In genomic region chr22:30413001-30413400, GRCh38 we compare ENCODE assay signal across 20 cellular contexts. TPM values are rescaled to one million over a fixed set of nuclear protein-coding genes. Genes with fewer than 3 reads are reported as not detected.
A peak's percentile ranks its signal among the peaks of the same experiment; 100 is the strongest.
DNase-seq lines count a peak whose midpoint lies in the region; ATAC-seq, FAIRE-seq and TF ChIP-seq lines count a peak whose summit lies in the region.
"Had no signal": no experiment of that assay in that cellular context is flagged by ENCODE, and none has a peak within 500 bp of the region (broad histone marks: within the 10 kb centered on the region; RNA-seq: fewer than 3 reads in every experiment).

No MANE protein-coding gene starts in this region.

- DNase-seq in A673 (ENCODE audit: low spot score): peak; percentile 72
- no peak for DNase-seq in CD4-positive, alpha-beta T cell
- no peak for DNase-seq in activated naive CD8-positive, alpha-beta T cell treated with anti-CD3 and anti-CD28 coated beads, Interleukin-2, amount 50 U/mL, for 24 hours
- DNase-seq in keratinocyte (ENCODE audit: low read depth, low spot score): no peak
- DNase-seq in activated effector memory CD4-positive, alpha-beta T cell treated with anti-CD3 and anti-CD28 coated beads, Interleukin-2, amount 50 U/mL, for 16 hours: no peak
- no peak for DNase-seq in GM10266 (ENCODE audit: extremely low spot score)
- no peak for DNase-seq in stimulated activated naive B cell treated with anti-CD40 and anti-IgM and Interleukin-4, amounts not matched to agents 10 μg/mL and 1 μg/mL and 100 μg/mL, for 72 hours
- DNase-seq: activated CD8-positive, alpha-beta memory T cell treated with anti-CD3 and anti-CD28 coated beads, Interleukin-2, amount 50 U/mL, for 48 hours; activated naive CD8-positive, alpha-beta T cell treated with anti-CD3 and anti-CD28 coated beads, Interleukin-2, amount 10 ng/mL, durations not matched to agents 7 days and 5 days; body of pancreas; DMS53; GDM1; left cardiac atrium; NCI-H1436; PC-9; thyroid gland had no signal

- no peak for FAIRE-seq in keratinocyte (lab: Jason Lieb, UNC)
- FAIRE-seq: K562 had no signal

- peaks cover 3% of the 10 kb centered on the region for H3K79me2 ChIP-seq in keratinocyte (ENCODE audit: control insufficient read depth, insufficient read depth, low read length)

- no peak overlapping the region for H3K4me2 ChIP-seq in keratinocyte (ENCODE audit: control insufficient read depth, extremely low read depth, insufficient read depth, low read depth, low read length)
- H3K4me2 ChIP-seq: PC-9 had no signal

- H2AFZ ChIP-seq in keratinocyte (ENCODE audit: control insufficient read depth, low read length): no peak overlapping the region
- H2AFZ ChIP-seq: PC-9 had no signal

- dilution Hi-C loops in keratinocyte (cut with MboI; ENCODE audit: extremely low pct_ligation_motif_present, low sequenced_read_pairs): no loop called here

- H3K36me3 Mint-ChIP-seq in CD4-positive, alpha-beta T cell (ENCODE audit: low read depth): peaks cover 91% of the 10 kb centered on the region
- peaks cover 48% of the 10 kb centered on the region for H3K36me3 Mint-ChIP-seq in activated naive CD8-positive, alpha-beta T cell treated with anti-CD3 and anti-CD28 coated beads, Interleukin-2, amount 50 U/mL, for 24 hours (ENCODE audit: low read depth)
- H3K36me3 Mint-ChIP-seq in stimulated activated naive B cell treated with anti-CD40 and anti-IgM and Interleukin-4, amounts not matched to agents 10 μg/mL and 1 μg/mL and 100 μg/mL, for 72 hours: peaks cover 16 to 35% of the 10 kb centered on the region in 2 donors

- peaks cover 19% of the 10 kb centered on the region for H3K4me1 ChIP-seq in A673 (ENCODE audit: insufficient read depth, low read length, poor library complexity, severe bottlenecking)
- peaks cover 45% of the 10 kb centered on the region for H3K4me1 ChIP-seq in keratinocyte (ENCODE audit: control insufficient read depth, extremely low read depth, insufficient read depth, low read length)
- H3K4me1 ChIP-seq: body of pancreas, thyroid gland had no signal

- H3K36me3 ChIP-seq in A673 (ENCODE audit: insufficient read depth, low read length, poor library complexity, severe bottlenecking): peaks cover 38% of the 10 kb centered on the region
- peaks cover 42 to 72% of the 10 kb centered on the region in 2 experiments for H3K36me3 ChIP-seq in keratinocyte (ENCODE audit: control insufficient read depth in 2 of 2, extremely low read depth in 1 of 2, insufficient read depth in 2 of 2, low read length in 2 of 2)

- H3K4me3 Mint-ChIP-seq in CD4-positive, alpha-beta T cell: peak overlapping the region; percentile 49
- H3K4me3 Mint-ChIP-seq in activated naive CD8-positive, alpha-beta T cell treated with anti-CD3 and anti-CD28 coated beads, Interleukin-2, amount 50 U/mL, for 24 hours: no peak overlapping the region
- no peak overlapping the region for H3K4me3 Mint-ChIP-seq in stimulated activated naive B cell treated with anti-CD40 and anti-IgM and Interleukin-4, amounts not matched to agents 10 μg/mL and 1 μg/mL and 100 μg/mL, for 72 hours
- H3K4me3 Mint-ChIP-seq: activated naive CD8-positive, alpha-beta T cell treated with anti-CD3 and anti-CD28 coated beads, Interleukin-2, amount 10 ng/mL, durations not matched to agents 7 days and 5 days had no signal

- peaks cover 4% of the 10 kb centered on the region for H4K20me1 ChIP-seq in keratinocyte (ENCODE audit: control insufficient read depth, extremely low read depth, insufficient read depth, low read length)

- POLR2A ChIA-PET in A673 (lab: Charles Lee; ENCODE audit: low non-redundant PET): interaction anchor here (0.6 to 0.8 kb wide), 3 partner anchors 11 to 789 kb away, joined by 3 to 4 read pairs (median 3); no protein-coding TSS in a partner anchor
- POLR2A ChIA-PET in CD4-positive, alpha-beta T cell (lab: Charles Lee): interaction anchor here (1.2 to 5.9 kb wide), 4 partner anchors 11 to 21 kb away, joined by 3 to 104 read pairs (median 22); partner anchors contain the start of genes MTFP1 and SEC14L2

- H3K4me3 ChIP-seq in A673 (ENCODE audit: low read depth, low read length, poor library complexity, severe bottlenecking): no peak overlapping the region
- no peak overlapping the region for H3K4me3 ChIP-seq in keratinocyte (ENCODE audit: control insufficient read depth in 2 of 3, extremely low read depth in 1 of 3, insufficient read depth in 2 of 3, low read depth in 1 of 3, low read length in 3 of 3)
- H3K4me3 ChIP-seq: body of pancreas, K562, PC-9, thyroid gland had no signal

- H3K9me3 ChIP-seq in A673 (ENCODE audit: low read depth, low read length, poor library complexity, severe bottlenecking) (no peaks in the 10 kb centered on the region), keratinocyte (ENCODE audit: control insufficient read depth, low read depth, low read length) (no peaks in the 10 kb centered on the region)
- H3K9me3 ChIP-seq in CD4-positive, alpha-beta T cell (ENCODE audit: control insufficient read depth, low read length): no peaks in the 10 kb centered on the region
- H3K9me3 ChIP-seq: body of pancreas, thyroid gland had no signal

- intact Hi-C loops in A673 (cut with micrococcal nuclease; ENCODE audit: unreplicated experiment): no loop called here
- intact Hi-C loops in CD4-positive, alpha-beta T cell (cut with DNase I, micrococcal nuclease): no loop called here

- no peak overlapping the region for H3K9ac ChIP-seq in keratinocyte (ENCODE audit: control insufficient read depth, extremely low read depth, insufficient read depth, low read length)

- H3K27ac ChIP-seq in A673 (ENCODE audit: low read depth, low read length, poor library complexity, severe bottlenecking): peak overlapping the region; percentile 38
- no peak overlapping the region for H3K27ac ChIP-seq in CD4-positive, alpha-beta T cell (ENCODE audit: low read depth, low read length)
- peak overlapping the region; percentile 18 for H3K27ac ChIP-seq in keratinocyte (ENCODE audit: control insufficient read depth, insufficient read depth, low read length)
- H3K27ac ChIP-seq: body of pancreas, thyroid gland had no signal

- H3K4me1 Mint-ChIP-seq in CD4-positive, alpha-beta T cell (ENCODE audit: low read depth): peaks cover 59% of the 10 kb centered on the region
- H3K4me1 Mint-ChIP-seq in activated naive CD8-positive, alpha-beta T cell treated with anti-CD3 and anti-CD28 coated beads, Interleukin-2, amount 50 U/mL, for 24 hours: peaks cover 31% of the 10 kb centered on the region
- no peaks in the 10 kb centered on the region for H3K4me1 Mint-ChIP-seq in stimulated activated naive B cell treated with anti-CD40 and anti-IgM and Interleukin-4, amounts not matched to agents 10 μg/mL and 1 μg/mL and 100 μg/mL, for 72 hours

- BruUV-seq in A673 (replicated peaks; lab: Mats Ljungman, UMichigan): no TSS peak

- ATAC-seq in CD4-positive, alpha-beta T cell (ENCODE audit: poor library complexity): no peak
- no peak for ATAC-seq in activated naive CD8-positive, alpha-beta T cell treated with anti-CD3 and anti-CD28 coated beads, Interleukin-2, amount 50 U/mL, for 24 hours
- no peak for ATAC-seq in HG02884 (IDR thresholded peaks at IDR 0.05; ENCODE audit: unreplicated experiment)
- ATAC-seq in stimulated activated naive B cell treated with anti-CD40 and anti-IgM and Interleukin-4, amounts not matched to agents 10 μg/mL and 1 μg/mL and 100 μg/mL, for 72 hours (replicated peaks): no peak
- ATAC-seq: body of pancreas, HCT116, K562, left cardiac atrium had no signal

- H3K27me3 ChIP-seq in A673 (replicated peaks; ENCODE audit: insufficient read depth, low read depth, low read length, poor library complexity) (no peaks in the 10 kb centered on the region), keratinocyte (ENCODE audit: control insufficient read depth, extremely low read depth, insufficient read depth, low read length) (no peaks in the 10 kb centered on the region)
- no peaks in the 10 kb centered on the region for H3K27me3 ChIP-seq in CD4-positive, alpha-beta T cell (ENCODE audit: control insufficient read depth, insufficient read depth, low read length)
- H3K27me3 ChIP-seq: body of pancreas, thyroid gland had no signal

- H3K9me1 ChIP-seq in keratinocyte (ENCODE audit: control insufficient read depth, extremely low read depth, insufficient read depth, low read length): no peaks in the 10 kb centered on the region

- peak overlapping the region; percentile 81 for H3K27ac Mint-ChIP-seq in CD4-positive, alpha-beta T cell
- H3K27ac Mint-ChIP-seq in activated naive CD8-positive, alpha-beta T cell treated with anti-CD3 and anti-CD28 coated beads, Interleukin-2, amount 50 U/mL, for 24 hours: peak overlapping the region; percentile 28
- no peak overlapping the region for H3K27ac Mint-ChIP-seq in stimulated activated naive B cell treated with anti-CD40 and anti-IgM and Interleukin-4, amounts not matched to agents 10 μg/mL and 1 μg/mL and 100 μg/mL, for 72 hours
- H3K27ac Mint-ChIP-seq: activated naive CD8-positive, alpha-beta T cell treated with anti-CD3 and anti-CD28 coated beads, Interleukin-2, amount 10 ng/mL, durations not matched to agents 7 days and 5 days; progenitor cell of endocrine pancreas had no signal

- TF ChIP-seq CTCF in A673 (conservative IDR thresholded peaks at IDR 0.05; ENCODE audit: low read depth, low read length) (no peak), keratinocyte (optimal IDR thresholded peaks at IDR 0.05 in 1 of 3, IDR thresholded peaks at IDR 0.05 in 1 of 3, conservative IDR thresholded peaks at IDR 0.05 in 1 of 3; ENCODE audit: extremely low read depth in 1 of 3, insufficient read depth in 2 of 3, low read length in 3 of 3) (no peak), GM10266 (IDR thresholded peaks at IDR 0.05; ENCODE audit: control insufficient read depth, insufficient read depth, low read depth, missing control alignments) (no peak)
- no peak for TF ChIP-seq CTCF in CD4-positive, alpha-beta T cell (IDR thresholded peaks at IDR 0.05)

- CTCF ChIA-PET in A673 (lab: Charles Lee): interaction anchor here (0.5 to 1.3 kb wide), 6 partner anchors 10 to 1024 kb away, joined by 3 to 11 read pairs (median 6); partner anchors contain the start of genes RNF215 and TBC1D10A
- CTCF ChIA-PET in CD4-positive, alpha-beta T cell (lab: Charles Lee): interaction anchor here (1.2 to 2.0 kb wide), 3 partner anchors 11 to 125 kb away, joined by 3 to 6 read pairs (median 5); no protein-coding TSS in a partner anchor

- H3K9me3 Mint-ChIP-seq in CD4-positive, alpha-beta T cell: no peaks in the 10 kb centered on the region
- no peaks in the 10 kb centered on the region for H3K9me3 Mint-ChIP-seq in activated naive CD8-positive, alpha-beta T cell treated with anti-CD3 and anti-CD28 coated beads, Interleukin-2, amount 50 U/mL, for 24 hours
- no peaks in the 10 kb centered on the region for H3K9me3 Mint-ChIP-seq in stimulated activated naive B cell treated with anti-CD40 and anti-IgM and Interleukin-4, amounts not matched to agents 10 μg/mL and 1 μg/mL and 100 μg/mL, for 72 hours
- H3K9me3 Mint-ChIP-seq: activated naive CD8-positive, alpha-beta T cell treated with anti-CD3 and anti-CD28 coated beads, Interleukin-2, amount 10 ng/mL, durations not matched to agents 7 days and 5 days had no signal

- H3K27me3 Mint-ChIP-seq in CD4-positive, alpha-beta T cell: no peaks in the 10 kb centered on the region
- H3K27me3 Mint-ChIP-seq in activated naive CD8-positive, alpha-beta T cell treated with anti-CD3 and anti-CD28 coated beads, Interleukin-2, amount 50 U/mL, for 24 hours: no peaks in the 10 kb centered on the region
- H3K27me3 Mint-ChIP-seq in stimulated activated naive B cell treated with anti-CD40 and anti-IgM and Interleukin-4, amounts not matched to agents 10 μg/mL and 1 μg/mL and 100 μg/mL, for 72 hours: no peaks in the 10 kb centered on the region
- H3K27me3 Mint-ChIP-seq: activated naive CD8-positive, alpha-beta T cell treated with anti-CD3 and anti-CD28 coated beads, Interleukin-2, amount 10 ng/mL, durations not matched to agents 7 days and 5 days; progenitor cell of endocrine pancreas had no signal

RNA-seq across cellular contexts. Expression of gene MTFP1, which starts 12.6 kb away (rescaled TPM):
- total RNA-seq in A673 (2021): 82.6 and 86.9 TPM in 2 replicates
- 10 to 100 TPM; 37.2 to 38.0 TPM for total RNA-seq in CD4-positive, alpha-beta T cell
- 5.7 to 13.7 TPM (median 8.4 TPM) in 3 replicates for polyA plus RNA-seq in keratinocyte
- polyA plus RNA-seq in keratinocyte (2011; ENCODE audit: low read depth): 4.2 TPM
- polyA plus RNA-seq in keratinocyte (2011; cell fraction: cytosol; rRNA removed): 4.3 and 6.2 TPM in 2 replicates
- 4.4 and 4.7 TPM in 2 replicates for polyA plus RNA-seq in keratinocyte (2011; cell fraction: nucleus; rRNA removed)
- polyA plus RNA-seq in keratinocyte (2012; ENCODE audit: low replicate concordance): 4.5 and 14.9 TPM in 2 replicates
- polyA minus RNA-seq in keratinocyte: 0.56 to 11.7 TPM (median 5.0 TPM) in 3 replicates
- polyA minus RNA-seq in keratinocyte (2011; cell fraction: cytosol; rRNA and poly(A)+ RNA removed): 8.8 TPM
- 1.2 and 1.3 TPM in 2 replicates for polyA minus RNA-seq in keratinocyte (2011; cell fraction: nucleus; rRNA and poly(A)+ RNA removed)

RNA-seq across cellular contexts. Expression of gene SEC14L2, which starts 16.2 kb away (rescaled TPM):
- 14.4 and 19.4 TPM in 2 replicates for total RNA-seq in A673 (2021)
- 10 to 100 TPM; 74.6 to 79.8 TPM for total RNA-seq in CD4-positive, alpha-beta T cell
- 103 to 146 TPM (median 129 TPM) in 3 replicates for polyA plus RNA-seq in keratinocyte
- 33.2 TPM for polyA plus RNA-seq in keratinocyte (2011; ENCODE audit: low read depth)
- 115 and 122 TPM in 2 replicates for polyA plus RNA-seq in keratinocyte (2011; cell fraction: cytosol; rRNA removed)
- 128 and 144 TPM in 2 replicates for polyA plus RNA-seq in keratinocyte (2011; cell fraction: nucleus; rRNA removed)
- polyA plus RNA-seq in keratinocyte (2012; ENCODE audit: low replicate concordance): 59.9 and 112 TPM in 2 replicates
- polyA minus RNA-seq in keratinocyte: 120 to 175 TPM (median 124 TPM) in 3 replicates
- 76.4 TPM for polyA minus RNA-seq in keratinocyte (2011; cell fraction: cytosol; rRNA and poly(A)+ RNA removed)
- 61.3 and 108 TPM in 2 replicates for polyA minus RNA-seq in keratinocyte (2011; cell fraction: nucleus; rRNA and poly(A)+ RNA removed)

RNA-seq across cellular contexts. Expression of gene RNF215, which starts 25.8 kb away (rescaled TPM):
- total RNA-seq in A673 (2021): 18.9 and 22.4 TPM in 2 replicates
- total RNA-seq in CD4-positive, alpha-beta T cell: 1 to 10 TPM; 4.6 to 4.9 TPM
- polyA plus RNA-seq in keratinocyte: 5.1 to 17.0 TPM (median 8.3 TPM) in 3 replicates
- 2.7 TPM for polyA plus RNA-seq in keratinocyte (2011; ENCODE audit: low read depth)
- polyA plus RNA-seq in keratinocyte (2011; cell fraction: cytosol; rRNA removed): 3.8 and 6.9 TPM in 2 replicates
- 26.7 and 36.1 TPM in 2 replicates for polyA plus RNA-seq in keratinocyte (2011; cell fraction: nucleus; rRNA removed)
- 5.4 and 8.1 TPM in 2 replicates for polyA plus RNA-seq in keratinocyte (2012; ENCODE audit: low replicate concordance)
- polyA minus RNA-seq in keratinocyte: 11.9 to 13.2 TPM (median 13.0 TPM) in 3 replicates
- polyA minus RNA-seq in keratinocyte (2011; cell fraction: cytosol; rRNA and poly(A)+ RNA removed): 15.9 TPM
- polyA minus RNA-seq in keratinocyte (2011; cell fraction: nucleus; rRNA and poly(A)+ RNA removed): 10.3 and 12.4 TPM in 2 replicates

RNA-seq across cellular contexts. Expression of gene CCDC157, which starts 56.2 kb away (rescaled TPM):
- total RNA-seq in A673 (2021): 5.7 and 6.0 TPM in 2 replicates
- total RNA-seq in CD4-positive, alpha-beta T cell: 10 to 100 TPM in 1 of 2 experiments, 1 to 10 TPM in 1; 8.3 to 10.1 TPM
- 1.3 to 2.2 TPM (median 1.6 TPM) in 3 replicates for polyA plus RNA-seq in keratinocyte
- 0.94 TPM for polyA plus RNA-seq in keratinocyte (2011; ENCODE audit: low read depth)
- polyA plus RNA-seq in keratinocyte (2011; cell fraction: cytosol; rRNA removed): 0.94 and 1.6 TPM in 2 replicates
- polyA plus RNA-seq in keratinocyte (2011; cell fraction: nucleus; rRNA removed): 1.4 and 1.9 TPM in 2 replicates
- polyA plus RNA-seq in keratinocyte (2012; ENCODE audit: low replicate concordance): 0.49 and 1.6 TPM in 2 replicates
- polyA minus RNA-seq in keratinocyte: 0.74 to 1.8 TPM (median 0.92 TPM) in 3 replicates
- polyA minus RNA-seq in keratinocyte (2011; cell fraction: cytosol; rRNA and poly(A)+ RNA removed): 1.2 TPM
- 0.63 and 1.8 TPM in 2 replicates for polyA minus RNA-seq in keratinocyte (2011; cell fraction: nucleus; rRNA and poly(A)+ RNA removed)

RNA-seq across cellular contexts. Expression of gene SF3A1, which starts 56.3 kb away (rescaled TPM):
- total RNA-seq in A673 (2021): 346 and 366 TPM in 2 replicates
- 100 to 1,000 TPM; 335 to 388 TPM for total RNA-seq in CD4-positive, alpha-beta T cell
- 17.9 to 63.6 TPM (median 34.2 TPM) in 3 replicates for polyA plus RNA-seq in keratinocyte
- polyA plus RNA-seq in keratinocyte (2011; ENCODE audit: low read depth): 62.3 TPM
- polyA plus RNA-seq in keratinocyte (2011; cell fraction: cytosol; rRNA removed): 30.3 and 56.2 TPM in 2 replicates
- polyA plus RNA-seq in keratinocyte (2011; cell fraction: nucleus; rRNA removed): 59.8 and 62.1 TPM in 2 replicates
- 35.8 and 77.0 TPM in 2 replicates for polyA plus RNA-seq in keratinocyte (2012; ENCODE audit: low replicate concordance)
- 34.8 to 565 TPM (median 64.1 TPM) in 3 replicates for polyA minus RNA-seq in keratinocyte
- polyA minus RNA-seq in keratinocyte (2011; cell fraction: cytosol; rRNA and poly(A)+ RNA removed): 120 TPM
- polyA minus RNA-seq in keratinocyte (2011; cell fraction: nucleus; rRNA and poly(A)+ RNA removed): 45.7 and 82.6 TPM in 2 replicates
